Comparison of ENCODE assay signal across 9 cellular contexts in the genomic region with DNA sequence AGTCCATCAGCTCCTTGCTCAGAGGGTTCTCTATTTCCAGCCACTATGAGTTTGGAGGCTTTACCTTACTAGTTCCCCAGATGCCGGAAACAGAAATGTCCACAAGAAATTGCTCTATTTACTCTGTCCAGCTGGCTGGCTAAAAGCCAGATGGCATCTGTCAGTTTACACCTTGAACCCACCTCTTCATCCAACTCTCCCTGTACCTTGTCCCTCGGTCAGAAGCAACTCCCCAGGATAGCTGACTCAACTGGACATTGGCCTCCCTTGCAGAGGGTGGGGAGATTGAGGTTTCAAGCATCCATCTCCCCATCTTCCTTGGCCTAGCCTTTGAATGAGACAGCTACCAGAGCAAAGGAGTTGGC. TPM values are rescaled to one million over a fixed set of nuclear protein-coding genes. Genes with fewer than 3 reads are reported as not detected.
DNase-seq lines count a peak whose midpoint lies in the region; ATAC-seq, FAIRE-seq and TF ChIP-seq lines count a peak whose summit lies in the region.
"Had no signal": no experiment of that assay in that cellular context is flagged by ENCODE, and none has a peak within 500 bp of the region (broad histone marks: within the 10 kb centered on the region; RNA-seq: fewer than 3 reads in every experiment).

No MANE protein-coding gene starts in this region.

- H3K27me3 ChIP-seq in heart right ventricle (no peaks in the 10 kb centered on the region), right atrium auricular region (no peaks in the 10 kb centered on the region), lower lobe of right lung (ENCODE audit: low read depth) (no peaks in the 10 kb centered on the region), upper lobe of left lung (no peaks in the 10 kb centered on the region)

- TF ChIP-seq CTCF in heart right ventricle (IDR thresholded peaks at IDR 0.05), result no peak
- TF ChIP-seq CTCF in right atrium auricular region (IDR thresholded peaks at IDR 0.05), result no peak
- TF ChIP-seq CTCF in lower lobe of right lung (IDR thresholded peaks at IDR 0.05), result no peak
- no peak for TF ChIP-seq CTCF in upper lobe of left lung (IDR thresholded peaks at IDR 0.05)
- TF ChIP-seq CTCF in D721Med (IDR thresholded peaks at IDR 0.05; ENCODE audit: insufficient read depth, missing control alignments), result no peak

- ATAC-seq in heart right ventricle, result no peak
- ATAC-seq in activated naive CD8-positive, alpha-beta T cell treated with anti-CD3 and anti-CD28 coated beads, Interleukin-2, amount 10 ng/mL, durations not matched to agents 7 days and 5 days (ENCODE audit: low read depth), result no peak
- no peak for ATAC-seq in lower lobe of right lung
- ATAC-seq in upper lobe of left lung (ENCODE audit: low FRiP score in 2 of 2), result no peak

- POLR2A ChIA-PET in activated naive CD8-positive, alpha-beta T cell treated with anti-CD3 and anti-CD28 coated beads, Interleukin-2, amount 10 ng/mL, durations not matched to agents 7 days and 5 days (lab: Charles Lee), result interaction anchor here (0.5 to 6.1 kb wide), 12 partner anchors 9 to 198 kb away, joined by 3 to 108 read pairs (median 4); a partner anchor contains a TSS

- intact Hi-C loops in heart right ventricle (cut with DNase I) (loop anchor here in 2 of 10 donors (10.0 kb wide), 1 partner anchor 86 kb away; no protein-coding TSS in a partner anchor), lower lobe of right lung (cut with DNase I) (no loop called here)

- H3K27ac ChIP-seq in heart right ventricle (peak overlapping the region in 4 of 10 donors; percentile 75 to 91 (median 81)), right atrium auricular region (no peak overlapping the region), lower lobe of right lung (no peak overlapping the region), upper lobe of left lung (peak overlapping the region in 3 of 4 donors; percentile 82 to 93 (median 92))

- H3K27ac Mint-ChIP-seq in activated naive CD8-positive, alpha-beta T cell treated with anti-CD3 and anti-CD28 coated beads, Interleukin-2, amount 10 ng/mL, durations not matched to agents 7 days and 5 days, result peak overlapping the region; percentile 81

- 80 to 81% methylated on average over 2 of the region's 2 CpGs for WGBS in heart right ventricle, 2 donors
- 60 to 88% methylated on average over 2 of the region's 2 CpGs for WGBS in upper lobe of left lung, 2 donors

- peak overlapping the region; percentile 83 for H3K4me3 Mint-ChIP-seq in activated naive CD8-positive, alpha-beta T cell treated with anti-CD3 and anti-CD28 coated beads, Interleukin-2, amount 10 ng/mL, durations not matched to agents 7 days and 5 days

- no peak for TF ChIP-seq POLR2A in upper lobe of left lung (IDR thresholded peaks at IDR 0.05)

- no peaks in the 10 kb centered on the region for H3K9me3 Mint-ChIP-seq in activated naive CD8-positive, alpha-beta T cell treated with anti-CD3 and anti-CD28 coated beads, Interleukin-2, amount 10 ng/mL, durations not matched to agents 7 days and 5 days

- peaks cover 10 to 41% (median 26%) of the 10 kb centered on the region in 9 donors for H3K4me1 ChIP-seq in heart right ventricle
- peaks cover 0 to 26% of the 10 kb centered on the region in 2 donors for H3K4me1 ChIP-seq in right atrium auricular region
- H3K4me1 ChIP-seq in lower lobe of right lung, result peaks cover 37% of the 10 kb centered on the region
- H3K4me1 ChIP-seq in upper lobe of left lung, result peaks cover 22 to 38% (median 23%) of the 10 kb centered on the region in 4 donors

- peaks cover 21% of the 10 kb centered on the region for H3K36me3 Mint-ChIP-seq in activated naive CD8-positive, alpha-beta T cell treated with anti-CD3 and anti-CD28 coated beads, Interleukin-2, amount 10 ng/mL, durations not matched to agents 7 days and 5 days

- FAIRE-seq in D721Med (lab: Jason Lieb, UNC), result no peak

- H3K27me3 Mint-ChIP-seq in activated naive CD8-positive, alpha-beta T cell treated with anti-CD3 and anti-CD28 coated beads, Interleukin-2, amount 10 ng/mL, durations not matched to agents 7 days and 5 days, result no peaks in the 10 kb centered on the region

- H3K4me3 ChIP-seq in heart right ventricle (peak overlapping the region in 7 of 10 donors; percentile 72 to 100 (median 89)), right atrium auricular region (peak overlapping the region in 1 of 2 donors; percentile 86), lower lobe of right lung (peak overlapping the region; percentile 99), upper lobe of left lung (peak overlapping the region in 3 of 4 donors; percentile 82 to 99 (median 91))

- no peak for TF ChIP-seq EP300 in upper lobe of left lung (IDR thresholded peaks at IDR 0.05)

- DNase-seq in heart right ventricle (no peak), right atrium auricular region (ENCODE audit: low spot score) (no peak), lower lobe of right lung (no peak), upper lobe of left lung (no peak), D721Med (ENCODE audit: insufficient read length, low spot score) (no peak), iPS-NIHi7 (ENCODE audit: extremely low spot score) (no peak)
- no peak for DNase-seq in activated naive CD8-positive, alpha-beta T cell treated with anti-CD3 and anti-CD28 coated beads, Interleukin-2, amount 10 ng/mL, durations not matched to agents 7 days and 5 days
- no peak for DNase-seq in stimulated activated naive CD4-positive, alpha-beta T cell (lab: John Stamatoyannopoulos, UW)

- H3K36me3 ChIP-seq in heart right ventricle (peaks cover 0 to 42% (median 11%) of the 10 kb centered on the region in 9 donors), right atrium auricular region (peaks cover 28% of the 10 kb centered on the region), lower lobe of right lung (peaks cover 41% of the 10 kb centered on the region), upper lobe of left lung (peaks cover 20 to 39% (median 32%) of the 10 kb centered on the region in 4 donors)

- H3K9me3 ChIP-seq in heart right ventricle (no peaks in the 10 kb centered on the region), right atrium auricular region (no peaks in the 10 kb centered on the region), lower lobe of right lung (no peaks in the 10 kb centered on the region), upper lobe of left lung (no peaks in the 10 kb centered on the region)

- peaks cover 25% of the 10 kb centered on the region for H3K4me1 Mint-ChIP-seq in activated naive CD8-positive, alpha-beta T cell treated with anti-CD3 and anti-CD28 coated beads, Interleukin-2, amount 10 ng/mL, durations not matched to agents 7 days and 5 days

RNA-seq across cellular contexts. Expression of a gene that starts 1.7 kb away (rescaled TPM):
- total RNA-seq in heart right ventricle (10 to 100 TPM in 3 of 10 donors, 1 to 10 TPM in 7; 6.6 to 13.7 (median 8.4) TPM), right atrium auricular region (10 to 100 TPM; 10.0 to 14.2 TPM), lower lobe of right lung (16.5 TPM), upper lobe of left lung (10 to 100 TPM; 13.0 to 26.2 (median 19.8) TPM)
- 10 to 100 TPM in 1 of 2 donors, 1 to 10 TPM in 1; 6.1 to 11.6 TPM for polyA plus RNA-seq in heart right ventricle
- total RNA-seq in activated naive CD8-positive, alpha-beta T cell treated with anti-CD3 and anti-CD28 coated beads, Interleukin-2, amount 10 ng/mL, durations not matched to agents 7 days and 5 days, result 10 to 100 TPM; 32.2 to 32.6 TPM

RNA-seq across cellular contexts. Expression of a gene that starts 7.2 kb away (rescaled TPM):
- total RNA-seq in heart right ventricle, result 10 to 100 TPM in 9 of 10 donors, 1 to 10 TPM in 1; 8.6 to 23.2 (median 16.5) TPM
- 10 to 100 TPM; 15.3 to 24.3 TPM for polyA plus RNA-seq in heart right ventricle
- total RNA-seq in right atrium auricular region, result 10 to 100 TPM; 15.8 to 18.6 TPM
- total RNA-seq in activated naive CD8-positive, alpha-beta T cell treated with anti-CD3 and anti-CD28 coated beads, Interleukin-2, amount 10 ng/mL, durations not matched to agents 7 days and 5 days, result 10 to 100 TPM; 43.2 to 56.1 TPM
- total RNA-seq in lower lobe of right lung, result 40.6 TPM
- total RNA-seq in upper lobe of left lung, result 10 to 100 TPM; 18.6 to 43.9 (median 28.3) TPM

RNA-seq across cellular contexts. Expression of a gene that starts 12.5 kb away (rescaled TPM):
- total RNA-seq in heart right ventricle (10 to 100 TPM in 8 of 10 donors, 1 to 10 TPM in 2; 8.9 to 15.8 (median 11.5) TPM), right atrium auricular region (10 to 100 TPM; 11.2 to 18.1 TPM), lower lobe of right lung (31.0 TPM), upper lobe of left lung (10 to 100 TPM; 22.3 to 90.1 (median 25.6) TPM)
- 10 to 100 TPM in 1 of 2 donors, 1 to 10 TPM in 1; 8.6 to 18.1 TPM for polyA plus RNA-seq in heart right ventricle
- total RNA-seq in activated naive CD8-positive, alpha-beta T cell treated with anti-CD3 and anti-CD28 coated beads, Interleukin-2, amount 10 ng/mL, durations not matched to agents 7 days and 5 days, result 10 to 100 TPM; 52.4 to 52.6 TPM

RNA-seq across cellular contexts. Expression of a gene that starts 24.2 kb away (rescaled TPM):
- total RNA-seq in heart right ventricle, result 10 to 100 TPM; 14.3 to 24.9 (median 17.3) TPM
- polyA plus RNA-seq in heart right ventricle, result 10 to 100 TPM; 33.0 to 39.7 TPM
- total RNA-seq in right atrium auricular region, result 10 to 100 TPM in 1 of 2 donors, 1 to 10 TPM in 1; 4.9 to 13.3 TPM
- total RNA-seq in activated naive CD8-positive, alpha-beta T cell treated with anti-CD3 and anti-CD28 coated beads, Interleukin-2, amount 10 ng/mL, durations not matched to agents 7 days and 5 days, result 10 to 100 TPM; 18.0 to 18.8 TPM
- 16.7 TPM for total RNA-seq in lower lobe of right lung
- 10 to 100 TPM in 5 of 6 donors, 1 to 10 TPM in 1; 8.4 to 20.4 (median 13.4) TPM for total RNA-seq in upper lobe of left lung

RNA-seq across cellular contexts. Expression of a gene that starts 40.0 kb away (rescaled TPM):
- total RNA-seq in heart right ventricle (1 to 10 TPM in 7 of 10 donors, under 1 TPM in 3; 0.40 to 1.6 (median 1.2) TPM), right atrium auricular region (1 to 10 TPM; 1.4 to 1.8 TPM), lower lobe of right lung (0.15 TPM), upper lobe of left lung (under 1 TPM in 2 of 6 donors, not detected in 4; 0.06 to 0.78 TPM)
- 1 to 10 TPM in 1 of 2 donors, under 1 TPM in 1; 0.17 to 1.1 TPM for polyA plus RNA-seq in heart right ventricle
- total RNA-seq in activated naive CD8-positive, alpha-beta T cell treated with anti-CD3 and anti-CD28 coated beads, Interleukin-2, amount 10 ng/mL, durations not matched to agents 7 days and 5 days, result not detected
- total RNA-seq: Daoy had no signal

Comparison
In these comparisons a context has a peak if more than half of its experiments do, and no peak if none do; other contexts are left out.
1. H3K27ac ChIP-seq: peak in upper lobe of left lung (3 of 4); none in right atrium auricular region (0 of 2) and lower lobe of right lung (single experiment).